Comparison of ENCODE assay signal across 18 cellular contexts in the genomic region with DNA sequence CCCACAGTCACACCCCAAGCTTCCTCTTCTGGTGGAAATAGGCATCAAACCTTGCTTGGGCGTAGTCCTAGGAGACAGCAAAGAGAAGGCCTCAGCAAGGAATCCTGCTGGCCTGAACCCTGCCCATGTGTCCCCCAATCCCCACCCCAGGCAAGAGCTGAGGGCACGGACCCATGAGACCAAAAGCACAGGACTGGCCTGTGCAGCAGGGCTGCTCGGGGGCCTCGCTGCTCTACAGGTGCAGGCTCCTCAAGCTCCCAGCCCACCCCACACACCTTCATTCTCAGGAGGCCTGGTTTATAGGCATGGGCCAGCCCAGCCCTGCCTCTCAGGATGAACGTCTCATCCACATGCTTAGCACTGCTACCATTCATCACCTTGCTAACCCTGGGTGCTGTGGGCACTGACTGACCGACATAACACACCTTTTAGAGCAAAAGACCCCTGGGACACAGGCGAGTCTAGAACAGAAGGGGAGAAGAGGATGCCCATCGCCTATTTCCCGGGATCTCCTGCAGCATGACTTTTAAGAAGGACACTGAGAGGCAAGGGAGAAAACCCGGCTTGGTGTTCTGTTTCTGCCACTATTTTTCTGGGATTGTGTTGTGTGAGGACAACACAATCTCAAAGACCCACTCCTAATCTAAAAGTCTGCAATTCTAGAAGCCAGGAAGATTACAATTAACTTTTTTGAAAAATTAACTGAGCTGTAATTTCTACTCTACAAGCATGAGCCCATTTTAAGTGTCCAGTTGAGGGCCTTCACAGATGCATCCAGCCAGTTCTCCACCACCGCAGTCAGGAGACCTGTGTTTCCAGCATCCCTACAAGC. TPM values are rescaled to one million over a fixed set of nuclear protein-coding genes. Genes with fewer than 3 reads are reported as not detected.
DNase-seq lines count a peak whose midpoint lies in the region; ATAC-seq and TF ChIP-seq lines count a peak whose summit lies in the region.
"Had no signal": no experiment of that assay in that cellular context is flagged by ENCODE, and none has a peak within 500 bp of the region (broad histone marks: within the 10 kb centered on the region; RNA-seq: fewer than 3 reads in every experiment).

No MANE protein-coding gene starts in this region.

- no peaks in the 10 kb centered on the region for H3K9me3 ChIP-seq in A673 (ENCODE audit: low read depth, low read length, poor library complexity, severe bottlenecking)
- H3K9me3 ChIP-seq: transverse colon had no signal

- BruUV-seq in A673 (replicated peaks; lab: Mats Ljungman, UMichigan) = no TSS peak

- no peaks in the 10 kb centered on the region for H3K36me3 ChIP-seq in A673 (ENCODE audit: insufficient read depth, low read length, poor library complexity, severe bottlenecking)

- H3K4me3 Mint-ChIP-seq in T-helper 1 cell treated with Interleukin-12 subunit alpha and Interleukin-12 subunit beta and Interleukin-4 antibody, amounts not matched to agents 30 μg/mL and 1 μg/mL, for 36 hours = no peak overlapping the region
- no peak overlapping the region for H3K4me3 Mint-ChIP-seq in activated T-helper 17 cell treated with anti-CD3 and anti-CD28 coated beads, Interleukin-2, amount 50 U/mL, for 72 hours
- no peak overlapping the region for H3K4me3 Mint-ChIP-seq in nephron progenitor cell
- H3K4me3 Mint-ChIP-seq: natural killer cell treated with Interleukin-12 subunit alpha and Interleukin-12 subunit beta and Interleukin-15 and Interleukin-18, amount 100 ng/mL, for 72 hours had no signal

- ATAC-seq in GM18505 (IDR thresholded peaks at IDR 0.05; ENCODE audit: unreplicated experiment) (no peak), HG02970 (IDR thresholded peaks at IDR 0.05; ENCODE audit: low FRiP score, unreplicated experiment) (no peak)
- peak; percentile 16 for ATAC-seq in activated T-helper 17 cell treated with anti-CD3 and anti-CD28 coated beads, Interleukin-2, amount 50 U/mL, for 72 hours (replicated peaks)

- intact Hi-C loops in A673 (cut with micrococcal nuclease; ENCODE audit: unreplicated experiment) = no loop called here

- no peak for DNase-seq in T-helper 1 cell
- no peak for DNase-seq in nephron progenitor cell
- DNase-seq in A673 (ENCODE audit: low spot score) = no peak
- DNase-seq in NCI-H526 treated with DMSO at 0.1 percent for 48 hours (lab: John Stamatoyannopoulos, UW) = no peak
- DNase-seq: 8988T, DMS53, IMR-90, MM.1S, NCI-H1930, SHP77 treated with DMSO at 0.1 percent for 48 hours, T-helper 2 cell, transverse colon had no signal

- no peak overlapping the region for H3K4me3 ChIP-seq in A673 (ENCODE audit: low read depth, low read length, poor library complexity, severe bottlenecking)
- H3K4me3 ChIP-seq: transverse colon had no signal

- H3K27ac Mint-ChIP-seq in T-helper 1 cell treated with Interleukin-12 subunit alpha and Interleukin-12 subunit beta and Interleukin-4 antibody, amounts not matched to agents 30 μg/mL and 1 μg/mL, for 36 hours = peak overlapping the region; percentile 15
- no peak overlapping the region for H3K27ac Mint-ChIP-seq in activated T-helper 17 cell treated with anti-CD3 and anti-CD28 coated beads, Interleukin-2, amount 50 U/mL, for 72 hours
- peak overlapping the region; percentile 88 for H3K27ac Mint-ChIP-seq in nephron progenitor cell

- H3K27me3 Mint-ChIP-seq in T-helper 1 cell treated with Interleukin-12 subunit alpha and Interleukin-12 subunit beta and Interleukin-4 antibody, amounts not matched to agents 30 μg/mL and 1 μg/mL, for 36 hours (ENCODE audit: low read depth) = no peaks in the 10 kb centered on the region
- no peaks in the 10 kb centered on the region for H3K27me3 Mint-ChIP-seq in activated T-helper 17 cell treated with anti-CD3 and anti-CD28 coated beads, Interleukin-2, amount 50 U/mL, for 72 hours
- no peaks in the 10 kb centered on the region for H3K27me3 Mint-ChIP-seq in nephron progenitor cell (ENCODE audit: low read depth, poor library complexity)
- H3K27me3 Mint-ChIP-seq: natural killer cell treated with Interleukin-12 subunit alpha and Interleukin-12 subunit beta and Interleukin-15 and Interleukin-18, amount 100 ng/mL, for 72 hours had no signal

- no peak for TF ChIP-seq CTCF in nephron progenitor cell (IDR thresholded peaks at IDR 0.05)
- no peak for TF ChIP-seq CTCF in A673 (conservative IDR thresholded peaks at IDR 0.05; ENCODE audit: low read depth, low read length)

- H3K36me3 Mint-ChIP-seq in T-helper 1 cell treated with Interleukin-12 subunit alpha and Interleukin-12 subunit beta and Interleukin-4 antibody, amounts not matched to agents 30 μg/mL and 1 μg/mL, for 36 hours (ENCODE audit: low read depth) = peaks cover 13% of the 10 kb centered on the region
- H3K36me3 Mint-ChIP-seq in activated T-helper 17 cell treated with anti-CD3 and anti-CD28 coated beads, Interleukin-2, amount 50 U/mL, for 72 hours (ENCODE audit: low read depth) = peaks cover 25% of the 10 kb centered on the region
- H3K36me3 Mint-ChIP-seq in nephron progenitor cell (ENCODE audit: low read depth) = peaks cover 28% of the 10 kb centered on the region
- H3K36me3 Mint-ChIP-seq: natural killer cell treated with Interleukin-12 subunit alpha and Interleukin-12 subunit beta and Interleukin-15 and Interleukin-18, amount 100 ng/mL, for 72 hours had no signal

- no peaks in the 10 kb centered on the region for H3K27me3 ChIP-seq in A673 (replicated peaks; ENCODE audit: insufficient read depth, low read depth, low read length, poor library complexity)
- H3K27me3 ChIP-seq: transverse colon had no signal

- H3K4me1 ChIP-seq in A673 (ENCODE audit: insufficient read depth, low read length, poor library complexity, severe bottlenecking) = no peaks in the 10 kb centered on the region
- H3K4me1 ChIP-seq: transverse colon had no signal

- POLR2A ChIA-PET in A673 (lab: Charles Lee; ENCODE audit: low non-redundant PET) = no interaction called here

- TF ChIP-seq POLR2A in GM18505 (IDR thresholded peaks at IDR 0.05; ENCODE audit: borderline replicate concordance, extremely low read depth, insufficient read depth, insufficient read length) = peak; percentile 35

- no peaks in the 10 kb centered on the region for H3K9me3 Mint-ChIP-seq in T-helper 1 cell treated with Interleukin-12 subunit alpha and Interleukin-12 subunit beta and Interleukin-4 antibody, amounts not matched to agents 30 μg/mL and 1 μg/mL, for 36 hours
- no peaks in the 10 kb centered on the region for H3K9me3 Mint-ChIP-seq in activated T-helper 17 cell treated with anti-CD3 and anti-CD28 coated beads, Interleukin-2, amount 50 U/mL, for 72 hours
- no peaks in the 10 kb centered on the region for H3K9me3 Mint-ChIP-seq in nephron progenitor cell
- H3K9me3 Mint-ChIP-seq: natural killer cell treated with Interleukin-12 subunit alpha and Interleukin-12 subunit beta and Interleukin-15 and Interleukin-18, amount 100 ng/mL, for 72 hours had no signal

- H3K4me1 Mint-ChIP-seq in T-helper 1 cell treated with Interleukin-12 subunit alpha and Interleukin-12 subunit beta and Interleukin-4 antibody, amounts not matched to agents 30 μg/mL and 1 μg/mL, for 36 hours (ENCODE audit: low read depth) = no peaks in the 10 kb centered on the region
- peaks cover 5% of the 10 kb centered on the region for H3K4me1 Mint-ChIP-seq in activated T-helper 17 cell treated with anti-CD3 and anti-CD28 coated beads, Interleukin-2, amount 50 U/mL, for 72 hours
- H3K4me1 Mint-ChIP-seq in nephron progenitor cell = peaks cover 26% of the 10 kb centered on the region

- no peak overlapping the region for H3K27ac ChIP-seq in A673 (ENCODE audit: low read depth, low read length, poor library complexity, severe bottlenecking)
- H3K27ac ChIP-seq: C4-2B, transverse colon had no signal

- CTCF ChIA-PET in A673 (lab: Charles Lee) = no interaction called here

RNA-seq across cellular contexts. Expression of a gene that starts 15.4 kb away (rescaled TPM):
- total RNA-seq in activated T-helper 17 cell treated with anti-CD3 and anti-CD28 coated beads, Interleukin-2, amount 50 U/mL, for 72 hours = 100 to 1,000 TPM; 217 to 244 TPM
- 15.0 and 18.4 TPM in 2 replicates for total RNA-seq in A673 (2021)

RNA-seq across cellular contexts. Expression of a gene that starts 23.7 kb away (rescaled TPM):
- total RNA-seq in activated T-helper 17 cell treated with anti-CD3 and anti-CD28 coated beads, Interleukin-2, amount 50 U/mL, for 72 hours = 100 to 1,000 TPM in 1 of 2 donors, 10 to 100 TPM in 1; 75.0 to 131 TPM
- 220 and 234 TPM in 2 replicates for total RNA-seq in A673 (2021)

RNA-seq across cellular contexts. Expression of a gene that starts 44.1 kb away (rescaled TPM):
- total RNA-seq in activated T-helper 17 cell treated with anti-CD3 and anti-CD28 coated beads, Interleukin-2, amount 50 U/mL, for 72 hours = under 1 TPM in 1 of 2 donors, not detected in 1; 0.08 TPM
- total RNA-seq in A673 (2021) = not detected in 2 replicates

RNA-seq across cellular contexts. Expression of a gene that starts 50.3 kb away (rescaled TPM):
- 10 to 100 TPM; 13.1 to 14.8 TPM for total RNA-seq in activated T-helper 17 cell treated with anti-CD3 and anti-CD28 coated beads, Interleukin-2, amount 50 U/mL, for 72 hours
- total RNA-seq in A673 (2021) = 1.4 and 2.4 TPM in 2 replicates

Comparison
In these comparisons a context has a peak if more than half of its experiments do, and no peak if none do; other contexts are left out.
1. RNA of a gene that starts 15.4 kb away (total RNA-seq): 217 to 244 TPM in activated T-helper 17 cell treated with anti-CD3 and anti-CD28 coated beads, Interleukin-2, amount 50 U/mL, for 72 hours; 15.0 to 18.4 TPM in A673; every median in the first group is over 10 times any median in the second.